Comparison of ENCODE assay signal across 26 cellular contexts in genomic region chrX:26100421-26100920, GRCh38. TPM values are rescaled to one million over a fixed set of nuclear protein-coding genes. Genes with fewer than 3 reads are reported as not detected.
"Had no signal": no experiment of that assay in that cellular context is flagged by ENCODE, and none has a peak within 500 bp of the region (broad histone marks: within the 10 kb centered on the region; RNA-seq: fewer than 3 reads in every experiment).

No MANE protein-coding gene starts in this region.

- H3K27me3 Mint-ChIP-seq: activated B cell treated with CpG ODN at 0.5 μM for 24 hours; activated CD4-positive, alpha-beta T cell treated with anti-CD3 and anti-CD28 coated beads, Interleukin-2, amount 10 ng/mL, durations not matched to agents 24 days and 14 days; activated CD8-positive, alpha-beta memory T cell treated with anti-CD3 and anti-CD28 coated beads, Interleukin-2, amount 10 ng/mL, durations not matched to agents 7 days and 5 days had no signal

- H3K9me3 ChIP-seq: Peyer's patch, SJSA1 had no signal

- H3K36me3 ChIP-seq: Peyer's patch, SJSA1 had no signal

- FAIRE-seq: bronchial epithelial cell had no signal

- H3K27ac Mint-ChIP-seq: activated B cell treated with CpG ODN at 0.5 μM for 24 hours; activated CD4-positive, alpha-beta T cell treated with anti-CD3 and anti-CD28 coated beads, Interleukin-2, amount 10 ng/mL, durations not matched to agents 24 days and 14 days; activated CD8-positive, alpha-beta memory T cell treated with anti-CD3 and anti-CD28 coated beads, Interleukin-2, amount 10 ng/mL, durations not matched to agents 7 days and 5 days; activated naive CD4-positive, alpha-beta T cell treated with anti-CD3 and anti-CD28 coated beads, Interleukin-2, amount 50 U/mL, for 72 hours; activated T-cell treated with anti-CD3 and anti-CD28 coated beads, Interleukin-2, amount 50 U/mL, for 24 hours; activated T-helper 1 cell treated with anti-CD3 and anti-CD28 coated beads, Interleukin-12 subunit alpha, Interleukin-12 subunit beta, Interleukin-2, Interleukin-4 antibody, amounts not matched to agents 30 ng/mL and 10 ng/mL and 1 ng/mL, durations not matched to agents 14 hours and 24 hours and 36 hours; T-helper 1 cell treated with Interleukin-12 subunit alpha and Interleukin-12 subunit beta and Interleukin-4 antibody, amounts not matched to agents 30 μg/mL and 1 μg/mL, for 36 hours had no signal

- H3K4me3 Mint-ChIP-seq: activated B cell treated with CpG ODN at 0.5 μM for 24 hours; activated CD4-positive, alpha-beta T cell treated with anti-CD3 and anti-CD28 coated beads, Interleukin-2, amount 10 ng/mL, durations not matched to agents 24 days and 14 days; activated CD8-positive, alpha-beta memory T cell treated with anti-CD3 and anti-CD28 coated beads, Interleukin-2, amount 10 ng/mL, durations not matched to agents 7 days and 5 days; activated T-cell treated with anti-CD3 and anti-CD28 coated beads, Interleukin-2, amount 50 U/mL, for 24 hours; activated T-helper 1 cell treated with anti-CD3 and anti-CD28 coated beads, Interleukin-12 subunit alpha, Interleukin-12 subunit beta, Interleukin-2, Interleukin-4 antibody, amounts not matched to agents 30 ng/mL and 10 ng/mL and 1 ng/mL, durations not matched to agents 14 hours and 24 hours and 36 hours; T-helper 1 cell treated with Interleukin-12 subunit alpha and Interleukin-12 subunit beta and Interleukin-4 antibody, amounts not matched to agents 30 μg/mL and 1 μg/mL, for 36 hours had no signal

- H3K4me1 ChIP-seq: Peyer's patch, SJSA1 had no signal

- H3K27me3 ChIP-seq: Peyer's patch, SJSA1 had no signal

- H3K9me3 Mint-ChIP-seq: activated B cell treated with CpG ODN at 0.5 μM for 24 hours; activated CD4-positive, alpha-beta T cell treated with anti-CD3 and anti-CD28 coated beads, Interleukin-2, amount 10 ng/mL, durations not matched to agents 24 days and 14 days; activated naive CD4-positive, alpha-beta T cell treated with anti-CD3 and anti-CD28 coated beads, Interleukin-2, amount 50 U/mL, for 72 hours; activated T-cell treated with anti-CD3 and anti-CD28 coated beads, Interleukin-2, amount 50 U/mL, for 24 hours; activated T-helper 1 cell treated with anti-CD3 and anti-CD28 coated beads, Interleukin-12 subunit alpha, Interleukin-12 subunit beta, Interleukin-2, Interleukin-4 antibody, amounts not matched to agents 30 ng/mL and 10 ng/mL and 1 ng/mL, durations not matched to agents 14 hours and 24 hours and 36 hours; T-helper 1 cell treated with Interleukin-12 subunit alpha and Interleukin-12 subunit beta and Interleukin-4 antibody, amounts not matched to agents 30 μg/mL and 1 μg/mL, for 36 hours had no signal

- H3K4me1 Mint-ChIP-seq: activated B cell treated with CpG ODN at 0.5 μM for 24 hours; activated CD4-positive, alpha-beta T cell treated with anti-CD3 and anti-CD28 coated beads, Interleukin-2, amount 10 ng/mL, durations not matched to agents 24 days and 14 days; activated CD8-positive, alpha-beta memory T cell treated with anti-CD3 and anti-CD28 coated beads, Interleukin-2, amount 10 ng/mL, durations not matched to agents 7 days and 5 days had no signal

- H3K4me3 ChIP-seq: Peyer's patch, SJSA1 had no signal

- H3K27ac ChIP-seq: Peyer's patch, RWPE1, SJSA1 had no signal

- H3K36me3 Mint-ChIP-seq: activated CD8-positive, alpha-beta memory T cell treated with anti-CD3 and anti-CD28 coated beads, Interleukin-2, amount 10 ng/mL, durations not matched to agents 7 days and 5 days; activated naive CD4-positive, alpha-beta T cell treated with anti-CD3 and anti-CD28 coated beads, Interleukin-2, amount 50 U/mL, for 72 hours had no signal

- ATAC-seq: activated CD8-positive, alpha-beta memory T cell treated with anti-CD3 and anti-CD28 coated beads, Interleukin-2, amount 10 ng/mL, durations not matched to agents 7 days and 5 days; activated naive CD4-positive, alpha-beta T cell treated with anti-CD3 and anti-CD28 coated beads, Interleukin-2, amount 50 U/mL, for 72 hours had no signal

- DNase-seq: activated B cell treated with CpG ODN at 0.5 μM for 24 hours; activated CD4-positive, alpha-beta T cell treated with anti-CD3 and anti-CD28 coated beads for 1 hour; activated CD4-positive, alpha-beta T cell treated with anti-CD3 and anti-CD28 coated beads, Interleukin-2, amount 10 ng/mL, durations not matched to agents 24 days and 14 days; activated CD4-positive, alpha-beta T cell treated with anti-CD3 and anti-CD28 coated beads, Interleukin-2, amount 50 U/mL, for 48 hours; activated CD8-positive, alpha-beta memory T cell treated with anti-CD3 and anti-CD28 coated beads, Interleukin-2, amount 10 ng/mL, durations not matched to agents 7 days and 5 days; activated effector memory CD4-positive, alpha-beta T cell treated with Interleukin-2 at 50 U/mL for 16 hours; activated naive CD4-positive, alpha-beta T cell; activated T-cell treated with anti-CD3 and anti-CD28 coated beads, Interleukin-2, amount 50 U/mL, for 24 hours; central memory CD4-positive, alpha-beta T cell; Karpas-422; MM.1S; NCI-H1105; NCI-H1436 treated with DMSO at 0.1 percent for 48 hours; NCI-H187; NCI-H2081; NCI-H510A treated with DMSO at 0.1 percent for 48 hours; NCI-H69; NK-92 treated with Interleukin-12 subunit alpha and Interleukin-12 subunit beta, amount 100 ng/mL, for 24 hours; Peyer's patch; Right ventricle myocardium superior had no signal

RNA-seq across cellular contexts. Expression of gene MAGEB18, which starts 37.7 kb away (rescaled TPM):
- total RNA-seq: activated B cell treated with CpG ODN at 0.5 μM for 24 hours; activated CD4-positive, alpha-beta T cell treated with anti-CD3 and anti-CD28 coated beads, Interleukin-2, amount 10 ng/mL, durations not matched to agents 24 days and 14 days; activated CD8-positive, alpha-beta memory T cell treated with anti-CD3 and anti-CD28 coated beads, Interleukin-2, amount 10 ng/mL, durations not matched to agents 7 days and 5 days; activated naive CD4-positive, alpha-beta T cell treated with anti-CD3 and anti-CD28 coated beads, Interleukin-2, amount 50 U/mL, for 72 hours; activated T-helper 1 cell treated with anti-CD3 and anti-CD28 coated beads, Interleukin-12 subunit alpha, Interleukin-12 subunit beta, Interleukin-2, Interleukin-4 antibody, amounts not matched to agents 30 ng/mL and 10 ng/mL and 1 ng/mL, durations not matched to agents 14 hours and 24 hours and 36 hours; bronchial epithelial cell; Peyer's patch; Right ventricle myocardium superior; SJSA1 had no signal

RNA-seq across cellular contexts. Expression of gene MAGEB6B, which starts 59.9 kb away (rescaled TPM):
- total RNA-seq: activated B cell treated with CpG ODN at 0.5 μM for 24 hours; activated CD4-positive, alpha-beta T cell treated with anti-CD3 and anti-CD28 coated beads, Interleukin-2, amount 10 ng/mL, durations not matched to agents 24 days and 14 days; activated CD8-positive, alpha-beta memory T cell treated with anti-CD3 and anti-CD28 coated beads, Interleukin-2, amount 10 ng/mL, durations not matched to agents 7 days and 5 days; activated naive CD4-positive, alpha-beta T cell treated with anti-CD3 and anti-CD28 coated beads, Interleukin-2, amount 50 U/mL, for 72 hours; activated T-helper 1 cell treated with anti-CD3 and anti-CD28 coated beads, Interleukin-12 subunit alpha, Interleukin-12 subunit beta, Interleukin-2, Interleukin-4 antibody, amounts not matched to agents 30 ng/mL and 10 ng/mL and 1 ng/mL, durations not matched to agents 14 hours and 24 hours and 36 hours; bronchial epithelial cell; Peyer's patch; Right ventricle myocardium superior; SJSA1 had no signal
